ENCODE assay signal across 26 cellular contexts in genomic region chr6:14094721-14095120, GRCh38. TPM values are rescaled to one million over a fixed set of nuclear protein-coding genes. Genes with fewer than 3 reads are reported as not detected.
A peak's percentile ranks its signal among the peaks of the same experiment; 100 is the strongest.
DNase-seq lines count a peak whose midpoint lies in the region; ATAC-seq and TF ChIP-seq lines count a peak whose summit lies in the region.
"Had no signal": no experiment of that assay in that cellular context is flagged by ENCODE, and none has a peak within 500 bp of the region (broad histone marks: within the 10 kb centered on the region; RNA-seq: fewer than 3 reads in every experiment).

No MANE protein-coding gene starts in this region.

- no peaks in the 10 kb centered on the region for H3K9me2 ChIP-seq in OCI-LY7 (ENCODE audit: insufficient read depth, low read length)

- peaks cover 41% of the 10 kb centered on the region for H3K4me1 Mint-ChIP-seq in activated CD4-positive, alpha-beta T cell treated with anti-CD3 and anti-CD28 coated beads, Interleukin-2, amount 10 ng/mL, durations not matched to agents 24 days and 14 days
- H3K4me1 Mint-ChIP-seq in stimulated activated naive CD8-positive, alpha-beta T cell treated with anti-CD3 and anti-CD28 coated beads, Interleukin-15, amount 100 ng/mL, for 72 hours, result peaks cover 64% of the 10 kb centered on the region
- H3K4me1 Mint-ChIP-seq in CD4-positive, alpha-beta memory T cell, result peaks cover 0 to 7% (median 1%) of the 10 kb centered on the region in 4 donors
- H3K4me1 Mint-ChIP-seq: immature natural killer cell had no signal

- H4K20me1 ChIP-seq in OCI-LY7 (ENCODE audit: insufficient read depth, low read length), result no peaks in the 10 kb centered on the region

- TF ChIP-seq CTCF in OCI-LY7 (conservative IDR thresholded peaks at IDR 0.05; ENCODE audit: low read length), result no peak

- peaks cover 63% of the 10 kb centered on the region for H3K4me1 ChIP-seq in OCI-LY7 (ENCODE audit: insufficient read depth, low read length, poor library complexity, severe bottlenecking)
- H3K4me1 ChIP-seq in CD4-positive, alpha-beta memory T cell (ENCODE audit: insufficient read depth, low read length), result peaks cover 7% of the 10 kb centered on the region
- H3K4me1 ChIP-seq: colonic mucosa, heart right ventricle, psoas muscle, SJCRH30 had no signal

- H3K36me3 ChIP-seq in OCI-LY7 (ENCODE audit: insufficient read depth, low read length), result no peaks in the 10 kb centered on the region; the same call in 1 of the 2 replicates
- no peaks in the 10 kb centered on the region for H3K36me3 ChIP-seq in CD4-positive, alpha-beta memory T cell (ENCODE audit: insufficient read depth, low read length)
- H3K36me3 ChIP-seq: brain microvascular endothelial cell, colonic mucosa, heart right ventricle, SJCRH30, upper lobe of left lung had no signal

- H3K4me3 Mint-ChIP-seq in activated CD4-positive, alpha-beta T cell treated with anti-CD3 and anti-CD28 coated beads, Interleukin-2, amount 10 ng/mL, durations not matched to agents 24 days and 14 days, result no peak overlapping the region
- H3K4me3 Mint-ChIP-seq in stimulated activated naive CD8-positive, alpha-beta T cell treated with anti-CD3 and anti-CD28 coated beads, Interleukin-15, amount 100 ng/mL, for 72 hours, result peak overlapping the region; percentile 66 to 68
- H3K4me3 Mint-ChIP-seq in CD4-positive, alpha-beta memory T cell, result no peak overlapping the region
- H3K4me3 Mint-ChIP-seq: activated naive CD8-positive, alpha-beta T cell treated with anti-CD3 and anti-CD28 coated beads, Interleukin-2, amount 10 ng/mL, durations not matched to agents 7 days and 5 days; immature natural killer cell had no signal

- POLR2A ChIA-PET in OCI-LY7 (lab: Charles Lee), result interaction anchor here (0.9 to 3.0 kb wide), 5 partner anchors 15 to 35 kb away, joined by 3 to 21 read pairs (median 5); partner anchors contain the start of gene CD83
- POLR2A ChIA-PET in CD4-positive, alpha-beta memory T cell (lab: Charles Lee; ENCODE audit: partially characterized antibody), result no interaction called here

- no peaks in the 10 kb centered on the region for H3K79me2 ChIP-seq in OCI-LY7 (ENCODE audit: insufficient read depth, low read depth, low read length)

- peak overlapping the region; percentile 44 for H3K27ac ChIP-seq in OCI-LY7 (ENCODE audit: low read depth, low read length, poor library complexity, severe bottlenecking)
- H3K27ac ChIP-seq in CD4-positive, alpha-beta memory T cell (ENCODE audit: low read depth, low read length), result no peak overlapping the region
- H3K27ac ChIP-seq: 22Rv1, brain microvascular endothelial cell, colonic mucosa, GM23248, heart right ventricle, PC-9, psoas muscle, SJCRH30, upper lobe of left lung had no signal

- CTCF ChIA-PET in OCI-LY7 (lab: Charles Lee; ENCODE audit: unreplicated experiment), result interaction anchor here (0.9 kb wide), 1 partner anchor 16 kb away, joined by 3 read pairs; no protein-coding TSS in a partner anchor
- CTCF ChIA-PET in CD4-positive, alpha-beta memory T cell (lab: Charles Lee; ENCODE audit: partially characterized antibody), result interaction anchor here (1.5 kb wide), 1 partner anchor 28 kb away, joined by 7 read pairs; no protein-coding TSS in a partner anchor

- H3K27me3 ChIP-seq in CD4-positive, alpha-beta memory T cell (ENCODE audit: insufficient read depth, low read length), result no peaks in the 10 kb centered on the region
- H3K27me3 ChIP-seq: brain microvascular endothelial cell, colonic mucosa, heart right ventricle, SJCRH30, upper lobe of left lung had no signal

- peak overlapping the region; percentile 91; the same call in 1 of the 2 replicates for H2AFZ ChIP-seq in OCI-LY7 (ENCODE audit: low read length)
- H2AFZ ChIP-seq: GM23248, PC-9 had no signal

- peak overlapping the region; percentile 68 for H3K4me2 ChIP-seq in OCI-LY7 (ENCODE audit: low read length)
- H3K4me2 ChIP-seq: PC-9 had no signal

- peaks cover 4% of the 10 kb centered on the region for H3K9me3 Mint-ChIP-seq in activated CD4-positive, alpha-beta T cell treated with anti-CD3 and anti-CD28 coated beads, Interleukin-2, amount 10 ng/mL, durations not matched to agents 24 days and 14 days
- peaks cover 5% of the 10 kb centered on the region in 2 donors for H3K9me3 Mint-ChIP-seq in stimulated activated naive CD8-positive, alpha-beta T cell treated with anti-CD3 and anti-CD28 coated beads, Interleukin-15, amount 100 ng/mL, for 72 hours
- peaks cover 0 to 10% (median 5%) of the 10 kb centered on the region in 8 donors for H3K9me3 Mint-ChIP-seq in CD4-positive, alpha-beta memory T cell
- H3K9me3 Mint-ChIP-seq: activated naive CD8-positive, alpha-beta T cell treated with anti-CD3 and anti-CD28 coated beads, Interleukin-2, amount 10 ng/mL, durations not matched to agents 7 days and 5 days; immature natural killer cell had no signal

- H3K9me3 ChIP-seq in OCI-LY7 (ENCODE audit: low read length), result no peaks in the 10 kb centered on the region; the same call in 1 of the 2 replicates
- H3K9me3 ChIP-seq in CD4-positive, alpha-beta memory T cell (ENCODE audit: control insufficient read depth in 1 of 2, low read length in 2 of 2), result no peaks in the 10 kb centered on the region
- H3K9me3 ChIP-seq: colonic mucosa, psoas muscle, SJCRH30, upper lobe of left lung had no signal

- H3K27ac Mint-ChIP-seq in activated CD4-positive, alpha-beta T cell treated with anti-CD3 and anti-CD28 coated beads, Interleukin-2, amount 10 ng/mL, durations not matched to agents 24 days and 14 days, result peak overlapping the region; percentile 79
- peak overlapping the region in 1 of 2 donors; percentile 8 for H3K27ac Mint-ChIP-seq in stimulated activated naive CD8-positive, alpha-beta T cell treated with anti-CD3 and anti-CD28 coated beads, Interleukin-15, amount 100 ng/mL, for 72 hours
- peak overlapping the region in 1 of 7 donors; percentile 22 for H3K27ac Mint-ChIP-seq in CD4-positive, alpha-beta memory T cell
- H3K27ac Mint-ChIP-seq: activated naive CD8-positive, alpha-beta T cell treated with anti-CD3 and anti-CD28 coated beads, Interleukin-2, amount 10 ng/mL, durations not matched to agents 7 days and 5 days had no signal

- no peak for DNase-seq in activated CD4-positive, alpha-beta T cell treated with anti-CD3 and anti-CD28 coated beads, Interleukin-2, amount 10 ng/mL, durations not matched to agents 24 days and 14 days
- no peak for DNase-seq in activated CD4-positive, alpha-beta T cell treated with anti-CD3 and anti-CD28 coated beads for 48 hours
- no peak for DNase-seq in OCI-LY7 (ENCODE audit: low spot score)
- DNase-seq in astrocyte of the hippocampus (ENCODE audit: low read depth, low spot score), result peak; percentile 11
- DNase-seq in stimulated activated naive CD8-positive, alpha-beta T cell treated with anti-CD3 and anti-CD28 coated beads, Interleukin-15, amount 100 ng/mL, for 72 hours, result no peak
- no peak for DNase-seq in activated naive CD4-positive, alpha-beta T cell treated with Interleukin-2 at 50 U/mL for 16 hours
- DNase-seq in CD4-positive, alpha-beta memory T cell, result no peak
- DNase-seq: activated naive CD8-positive, alpha-beta T cell treated with anti-CD3 and anti-CD28 coated beads, Interleukin-2, amount 10 ng/mL, durations not matched to agents 7 days and 5 days; brain microvascular endothelial cell; Calu3; colonic mucosa; GM23248; heart right ventricle; immature natural killer cell; left ventricle myocardium superior; NCI-H1694 treated with DMSO at 0.1 percent for 48 hours; NCI-H82; psoas muscle; SJCRH30; stimulated activated CD4-positive, alpha-beta T cell treated with anti-CD3 and anti-CD28 coated beads, Interleukin-1b, Interleukin-23, amount 100 ng/mL, for 48 hours; stimulated activated naive CD4-positive, alpha-beta T cell; T-helper 2 cell had no signal

- intact Hi-C loops in activated CD4-positive, alpha-beta T cell treated with anti-CD3 and anti-CD28 coated beads, Interleukin-2, amount 10 ng/mL, durations not matched to agents 24 days and 14 days (cut with micrococcal nuclease), result loop anchor here (1.0 kb wide), 2 partner anchors 14 to 19 kb away; no protein-coding TSS in a partner anchor
- intact Hi-C loops in OCI-LY7 (cut with micrococcal nuclease; ENCODE audit: unreplicated experiment), result no loop called here
- intact Hi-C loops in CD4-positive, alpha-beta memory T cell (cut with micrococcal nuclease), result no loop called here

- no peaks in the 10 kb centered on the region for H3K36me3 Mint-ChIP-seq in activated CD4-positive, alpha-beta T cell treated with anti-CD3 and anti-CD28 coated beads, Interleukin-2, amount 10 ng/mL, durations not matched to agents 24 days and 14 days (ENCODE audit: low read depth)
- peaks cover 0 to 6% of the 10 kb centered on the region in 2 donors for H3K36me3 Mint-ChIP-seq in CD4-positive, alpha-beta memory T cell
- H3K36me3 Mint-ChIP-seq: activated naive CD8-positive, alpha-beta T cell treated with anti-CD3 and anti-CD28 coated beads, Interleukin-2, amount 10 ng/mL, durations not matched to agents 7 days and 5 days; immature natural killer cell had no signal

- H3K27me3 Mint-ChIP-seq in activated CD4-positive, alpha-beta T cell treated with anti-CD3 and anti-CD28 coated beads, Interleukin-2, amount 10 ng/mL, durations not matched to agents 24 days and 14 days, result no peaks in the 10 kb centered on the region
- no peaks in the 10 kb centered on the region for H3K27me3 Mint-ChIP-seq in stimulated activated naive CD8-positive, alpha-beta T cell treated with anti-CD3 and anti-CD28 coated beads, Interleukin-15, amount 100 ng/mL, for 72 hours
- peaks cover 0 to 7% of the 10 kb centered on the region in 2 donors for H3K27me3 Mint-ChIP-seq in CD4-positive, alpha-beta memory T cell

- H3K4me3 ChIP-seq in OCI-LY7 (ENCODE audit: low read depth, low read length, poor library complexity, severe bottlenecking), result peak overlapping the region; percentile 28
- no peak overlapping the region for H3K4me3 ChIP-seq in CD4-positive, alpha-beta memory T cell (ENCODE audit: low read length in 2 of 2)
- H3K4me3 ChIP-seq: colonic mucosa, GM23248, heart right ventricle, PC-9, psoas muscle, SJCRH30, upper lobe of left lung had no signal

- no TSS peak for BruUV-seq in OCI-LY7 (replicated peaks; lab: Mats Ljungman, UMichigan)

- no peak for ATAC-seq in stimulated activated naive CD8-positive, alpha-beta T cell treated with anti-CD3 and anti-CD28 coated beads, Interleukin-15, amount 100 ng/mL, for 72 hours
- ATAC-seq in HG03135 (IDR thresholded peaks at IDR 0.05; ENCODE audit: unreplicated experiment), result no peak
- ATAC-seq: left ventricle myocardium superior, psoas muscle had no signal

RNA-seq across cellular contexts. Expression of gene CD83, which starts 22.9 kb away (rescaled TPM):
- 80.2 and 84.8 TPM in 2 replicates for total RNA-seq in activated CD4-positive, alpha-beta T cell treated with anti-CD3 and anti-CD28 coated beads, Interleukin-2, amount 10 ng/mL, durations not matched to agents 24 days and 14 days
- total RNA-seq in OCI-LY7 (2014; rRNA removed; shearing (Covaris generic)), result 26.2 and 29.7 TPM in 2 replicates
- total RNA-seq in OCI-LY7 (2022), result 12.1 and 15.0 TPM in 2 replicates
- total RNA-seq in CD4-positive, alpha-beta memory T cell, result 1 to 10 TPM; 5.8 to 7.0 TPM
- polyA plus RNA-seq in CD4-positive, alpha-beta memory T cell, result 10 to 100 TPM in 1 of 2 donors, 1 to 10 TPM in 1; 4.8 to 10.6 TPM

Comparison
In these comparisons a context has a peak if more than half of its experiments do, and no peak if none do; other contexts are left out.
1. H3K4me3 Mint-ChIP-seq: peak in stimulated activated naive CD8-positive, alpha-beta T cell treated with anti-CD3 and anti-CD28 coated beads, Interleukin-15, amount 100 ng/mL, for 72 hours (2 of 2); none in activated CD4-positive, alpha-beta T cell treated with anti-CD3 and anti-CD28 coated beads, Interleukin-2, amount 10 ng/mL, durations not matched to agents 24 days and 14 days (single experiment) and CD4-positive, alpha-beta memory T cell (0 of 8).